Comparison of ENCODE assay signal across 37 cellular contexts in genomic region chr10:96077181-96077580, GRCh38. TPM values are rescaled to one million over a fixed set of nuclear protein-coding genes. Genes with fewer than 3 reads are reported as not detected.
A peak's percentile ranks its signal among the peaks of the same experiment; 100 is the strongest.
DNase-seq lines count a peak whose midpoint lies in the region; ATAC-seq, FAIRE-seq and TF ChIP-seq lines count a peak whose summit lies in the region.
"Had no signal": no experiment of that assay in that cellular context is flagged by ENCODE, and none has a peak within 500 bp of the region (broad histone marks: within the 10 kb centered on the region; RNA-seq: fewer than 3 reads in every experiment).

No MANE protein-coding gene starts in this region.

- H3K79me2 ChIP-seq in GM23338 (replicated peaks; ENCODE audit: insufficient read depth), result no peaks in the 10 kb centered on the region
- H3K79me2 ChIP-seq in osteoblast (ENCODE audit: insufficient read depth, low read length), result no peaks in the 10 kb centered on the region

- no peak overlapping the region for H3K4me3 ChIP-seq in GM23338
- no peak overlapping the region for H3K4me3 ChIP-seq in HAP-1
- H3K4me3 ChIP-seq in osteoblast (ENCODE audit: insufficient read depth, low read length), result no peak overlapping the region
- H3K4me3 ChIP-seq in WERI-Rb-1 (ENCODE audit: low read depth, low read length), result no peak overlapping the region
- H3K4me3 ChIP-seq: A549; BLaER1; BLaER1 treated with 17β-estradiol and CSF1 and Interleukin-3, amounts not matched to agents 10 nM and 100 nM had no signal

- H3K36me3 ChIP-seq in GM23338 (ENCODE audit: insufficient read depth) (no peaks in the 10 kb centered on the region), HAP-1 (replicated peaks) (no peaks in the 10 kb centered on the region), osteoblast (ENCODE audit: insufficient read depth, low read length) (no peaks in the 10 kb centered on the region), WERI-Rb-1 (no peaks in the 10 kb centered on the region)
- H3K36me3 ChIP-seq: BE2C; BLaER1; BLaER1 treated with 17β-estradiol and CSF1 and Interleukin-3, amounts not matched to agents 10 nM and 100 nM had no signal

- no peak for DNase-seq in GM12891 (ENCODE audit: insufficient read length, low spot score)
- DNase-seq in GM23338 (ENCODE audit: low spot score), result no peak
- peak; percentile 22 to 94 for DNase-seq in HAP-1 (ENCODE audit: low spot score in 2 of 2)
- DNase-seq in osteoblast (ENCODE audit: insufficient read length, low spot score, missing footprints), result peak; percentile 13
- no peak for DNase-seq in WERI-Rb-1
- DNase-seq in stimulated activated naive B cell treated with anti-CD40 and anti-IgM and Interleukin-4, amounts not matched to agents 10 μg/mL and 1 μg/mL and 100 μg/mL, for 72 hours, result no peak
- no peak for DNase-seq in activated T-cell treated with anti-CD3 and anti-CD28 coated beads, Interleukin-2, amount 50 U/mL, for 4 hours
- DNase-seq in NCI-H2171 (lab: John Stamatoyannopoulos, UW), result no peak
- DNase-seq: 8988T; ACHN; AML-193; BE2C; C1 segment of cervical spinal cord; Caco-2; Calu3; CD4-positive, alpha-beta memory T cell; CD4-positive, alpha-beta T cell; CD4-positive, CD25-positive, alpha-beta regulatory T cell; CD8-positive, alpha-beta memory T cell; CD8-positive, alpha-beta T cell; COR-L47; DMS 273 treated with DMSO at 0.1 percent for 48 hours; DMS153; DMS53; DMS79; DMS79 treated with DMSO at 0.1 percent for 48 hours; DND-41; EL had no signal

- H3K36me3 Mint-ChIP-seq in GM23338 (ENCODE audit: low read depth), result no peaks in the 10 kb centered on the region
- H3K36me3 Mint-ChIP-seq in stimulated activated naive B cell treated with anti-CD40 and anti-IgM and Interleukin-4, amounts not matched to agents 10 μg/mL and 1 μg/mL and 100 μg/mL, for 72 hours, result peaks cover 21 to 40% of the 10 kb centered on the region in 2 donors
- H3K36me3 Mint-ChIP-seq in activated T-cell treated with anti-CD3 and anti-CD28 coated beads, Interleukin-2, amount 50 U/mL, for 4 hours (ENCODE audit: insufficient read depth), result peaks cover 31% of the 10 kb centered on the region

- no peak overlapping the region for H3K4me3 Mint-ChIP-seq in GM23338
- no peak overlapping the region for H3K4me3 Mint-ChIP-seq in stimulated activated naive B cell treated with anti-CD40 and anti-IgM and Interleukin-4, amounts not matched to agents 10 μg/mL and 1 μg/mL and 100 μg/mL, for 72 hours
- no peak overlapping the region for H3K4me3 Mint-ChIP-seq in activated T-cell treated with anti-CD3 and anti-CD28 coated beads, Interleukin-2, amount 50 U/mL, for 4 hours
- H3K4me3 Mint-ChIP-seq: B cell; CD14-positive monocyte; CD4-positive, alpha-beta memory T cell; CD4-positive, alpha-beta T cell; CD4-positive, CD25-positive, alpha-beta regulatory T cell; CD8-positive, alpha-beta memory T cell; CD8-positive, alpha-beta T cell had no signal

- no peaks in the 10 kb centered on the region for H3K9me3 Mint-ChIP-seq in GM23338
- no peaks in the 10 kb centered on the region for H3K9me3 Mint-ChIP-seq in stimulated activated naive B cell treated with anti-CD40 and anti-IgM and Interleukin-4, amounts not matched to agents 10 μg/mL and 1 μg/mL and 100 μg/mL, for 72 hours
- no peaks in the 10 kb centered on the region for H3K9me3 Mint-ChIP-seq in activated T-cell treated with anti-CD3 and anti-CD28 coated beads, Interleukin-2, amount 50 U/mL, for 4 hours
- H3K9me3 Mint-ChIP-seq: CD14-positive monocyte; CD4-positive, alpha-beta memory T cell; CD4-positive, alpha-beta T cell; CD4-positive, CD25-positive, alpha-beta regulatory T cell; CD8-positive, alpha-beta memory T cell; CD8-positive, alpha-beta T cell had no signal

- H3K4me2 ChIP-seq in GM23338 (peak overlapping the region; percentile 23; the same call in 1 of the 2 replicates), osteoblast (ENCODE audit: insufficient read depth, low read length) (no peak overlapping the region)
- H3K4me2 ChIP-seq: A549; BLaER1; BLaER1 treated with 17β-estradiol and CSF1 and Interleukin-3, amounts not matched to agents 10 nM and 100 nM had no signal

- no peak overlapping the region for H3K27ac Mint-ChIP-seq in GM23338
- no peak overlapping the region for H3K27ac Mint-ChIP-seq in stimulated activated naive B cell treated with anti-CD40 and anti-IgM and Interleukin-4, amounts not matched to agents 10 μg/mL and 1 μg/mL and 100 μg/mL, for 72 hours
- H3K27ac Mint-ChIP-seq: B cell; CD14-positive monocyte; CD4-positive, alpha-beta memory T cell; CD4-positive, alpha-beta T cell; CD4-positive, CD25-positive, alpha-beta regulatory T cell; CD8-positive, alpha-beta memory T cell; CD8-positive, alpha-beta T cell had no signal

- peaks cover 25% of the 10 kb centered on the region for H3K4me1 ChIP-seq in GM23338 (ENCODE audit: insufficient read depth)
- H3K4me1 ChIP-seq in HAP-1, result peaks cover 18% of the 10 kb centered on the region
- peaks cover 9% of the 10 kb centered on the region for H3K4me1 ChIP-seq in osteoblast (ENCODE audit: insufficient read depth, low read length)
- H3K4me1 ChIP-seq: BE2C, BLaER1 had no signal

- H3K4me1 Mint-ChIP-seq in GM23338, result peaks cover 27% of the 10 kb centered on the region
- peaks cover 0 to under 1% of the 10 kb centered on the region in 2 donors for H3K4me1 Mint-ChIP-seq in stimulated activated naive B cell treated with anti-CD40 and anti-IgM and Interleukin-4, amounts not matched to agents 10 μg/mL and 1 μg/mL and 100 μg/mL, for 72 hours
- peaks cover 9% of the 10 kb centered on the region for H3K4me1 Mint-ChIP-seq in activated T-cell treated with anti-CD3 and anti-CD28 coated beads, Interleukin-2, amount 50 U/mL, for 4 hours (ENCODE audit: low read depth)
- H3K4me1 Mint-ChIP-seq: B cell, CD14-positive monocyte had no signal

- ATAC-seq in GM23338, result no peak
- no peak for ATAC-seq in stimulated activated naive B cell treated with anti-CD40 and anti-IgM and Interleukin-4, amounts not matched to agents 10 μg/mL and 1 μg/mL and 100 μg/mL, for 72 hours (replicated peaks)
- no peak for ATAC-seq in activated T-cell treated with anti-CD3 and anti-CD28 coated beads, Interleukin-2, amount 50 U/mL, for 4 hours
- ATAC-seq: A549; CD8-positive, alpha-beta T cell had no signal

- H4K20me1 ChIP-seq in GM23338 (replicated peaks; ENCODE audit: insufficient read depth) (no peaks in the 10 kb centered on the region), osteoblast (ENCODE audit: insufficient read depth, low read length) (no peaks in the 10 kb centered on the region)
- H4K20me1 ChIP-seq: BLaER1; BLaER1 treated with 17β-estradiol and CSF1 and Interleukin-3, amounts not matched to agents 10 nM and 100 nM had no signal

- in situ Hi-C loops in HAP-1 (cut with MboI; ENCODE audit: low sequenced_read_pairs), result no loop called here

- TF ChIP-seq POLR2A in GM12891 (IDR thresholded peaks at IDR 0.05; ENCODE audit: low read depth, low read length), result no peak

- no peaks in the 10 kb centered on the region for H3K9me3 ChIP-seq in HAP-1
- H3K9me3 ChIP-seq in osteoblast (ENCODE audit: low read depth, low read length), result no peaks in the 10 kb centered on the region
- no peaks in the 10 kb centered on the region for H3K9me3 ChIP-seq in WERI-Rb-1 (ENCODE audit: severe bottlenecking)
- H3K9me3 ChIP-seq: A549; BE2C; BLaER1; BLaER1 treated with 17β-estradiol and CSF1 and Interleukin-3, amounts not matched to agents 10 nM and 100 nM; Caco-2 had no signal

- H3K9me2 ChIP-seq in GM23338 (ENCODE audit: insufficient read depth), result no peaks in the 10 kb centered on the region

- no peaks in the 10 kb centered on the region for H3F3A ChIP-seq in GM23338 (replicated peaks; ENCODE audit: low read depth)

- H2AFZ ChIP-seq in GM23338, result no peak overlapping the region
- no peak overlapping the region for H2AFZ ChIP-seq in osteoblast (ENCODE audit: low read length)

- FAIRE-seq in GM12891 (lab: Jason Lieb, UNC), result peak; percentile 28
- FAIRE-seq: A204.1, A549, D721Med had no signal

- H3K27me3 Mint-ChIP-seq in GM23338 (ENCODE audit: insufficient read depth, low read depth, poor library complexity), result no peaks in the 10 kb centered on the region
- no peaks in the 10 kb centered on the region for H3K27me3 Mint-ChIP-seq in stimulated activated naive B cell treated with anti-CD40 and anti-IgM and Interleukin-4, amounts not matched to agents 10 μg/mL and 1 μg/mL and 100 μg/mL, for 72 hours
- H3K27me3 Mint-ChIP-seq in activated T-cell treated with anti-CD3 and anti-CD28 coated beads, Interleukin-2, amount 50 U/mL, for 4 hours (ENCODE audit: low read depth), result no peaks in the 10 kb centered on the region
- H3K27me3 Mint-ChIP-seq: B cell; CD4-positive, alpha-beta memory T cell; CD4-positive, alpha-beta T cell; CD4-positive, CD25-positive, alpha-beta regulatory T cell had no signal

- no peak for TF ChIP-seq CTCF in GM23338 (conservative IDR thresholded peaks at IDR 0.05; ENCODE audit: low read depth in 2 of 2)
- TF ChIP-seq CTCF in osteoblast (IDR thresholded peaks at IDR 0.05; ENCODE audit: extremely low read depth, low read depth, low read length), result no peak
- TF ChIP-seq CTCF in WERI-Rb-1 (IDR thresholded peaks at IDR 0.05; ENCODE audit: low read depth, low read length), result no peak

- H3K27me3 ChIP-seq in GM23338 (ENCODE audit: insufficient read depth) (no peaks in the 10 kb centered on the region), HAP-1 (ENCODE audit: low read depth) (no peaks in the 10 kb centered on the region), osteoblast (ENCODE audit: insufficient read depth, low read length) (no peaks in the 10 kb centered on the region), WERI-Rb-1 (ENCODE audit: insufficient read depth, low read depth, severe bottlenecking) (no peaks in the 10 kb centered on the region)
- H3K27me3 ChIP-seq: BE2C; BLaER1; BLaER1 treated with 17β-estradiol and CSF1 and Interleukin-3, amounts not matched to agents 10 nM and 100 nM had no signal

- no peak overlapping the region for H3K27ac ChIP-seq in GM23338 (ENCODE audit: low read depth)
- no peak overlapping the region for H3K27ac ChIP-seq in osteoblast (ENCODE audit: low read depth, low read length)
- H3K27ac ChIP-seq in WERI-Rb-1, result no peak overlapping the region
- H3K27ac ChIP-seq: 22Rv1; A549; BLaER1; BLaER1 treated with 17β-estradiol and CSF1 and Interleukin-3, amounts not matched to agents 10 nM and 100 nM; C4-2B had no signal

TF ChIP-seq in GM12891, 5 proteins besides CTCF, POLR2A, EP300 and RAD21 (continues in another document):
- TF ChIP-seq POU2F2 (IDR thresholded peaks at IDR 0.05; ENCODE audit: low read depth, low read length), result no peak

RNA-seq across cellular contexts. Expression of gene CCNJ, which starts 33.8 kb away (rescaled TPM):
- 2.1 TPM for polyA plus RNA-seq in GM12891 (2012; ENCODE audit: low read depth, missing spikeins)
- 29.6 and 31.6 TPM in 2 replicates for total RNA-seq in GM23338 (2014; rRNA removed; shearing (Covaris generic))
- 11.6 and 14.1 TPM in 2 replicates for polyA plus RNA-seq in GM23338 (2016; fragmentation: Nextera tagmentation; extraction: Ambion mirVana)
- 5.6 and 5.8 TPM in 2 replicates for total RNA-seq in osteoblast
- total RNA-seq in activated T-cell treated with anti-CD3 and anti-CD28 coated beads, Interleukin-2, amount 50 U/mL, for 4 hours, result 1 to 10 TPM; 8.9 to 9.6 (median 9.1) TPM

RNA-seq across cellular contexts. Expression of gene ZNF518A, which starts 52.9 kb away (rescaled TPM):
- 7.1 TPM for polyA plus RNA-seq in GM12891 (2012; ENCODE audit: low read depth, missing spikeins)
- total RNA-seq in GM23338 (2014; rRNA removed; shearing (Covaris generic)), result 44.6 and 46.3 TPM in 2 replicates
- 43.1 and 52.1 TPM in 2 replicates for polyA plus RNA-seq in GM23338 (2016; fragmentation: Nextera tagmentation; extraction: Ambion mirVana)
- 13.4 and 15.6 TPM in 2 replicates for total RNA-seq in osteoblast
- 10 to 100 TPM in 2 of 3 donors, 1 to 10 TPM in 1; 8.4 to 11.8 (median 10.6) TPM for total RNA-seq in activated T-cell treated with anti-CD3 and anti-CD28 coated beads, Interleukin-2, amount 50 U/mL, for 4 hours

Comparison
In these comparisons a context has a peak if more than half of its experiments do, and no peak if none do; other contexts are left out.
1. DNase-seq: peak in HAP-1 (2 of 2) and osteoblast (single experiment); none in GM12891 (single experiment), GM23338 (single experiment), WERI-Rb-1 (single experiment), stimulated activated naive B cell treated with anti-CD40 and anti-IgM and Interleukin-4, amounts not matched to agents 10 μg/mL and 1 μg/mL and 100 μg/mL, for 72 hours (single experiment), activated T-cell treated with anti-CD3 and anti-CD28 coated beads, Interleukin-2, amount 50 U/mL, for 4 hours (single experiment) and NCI-H2171 (single experiment).